In the genomic region with DNA sequence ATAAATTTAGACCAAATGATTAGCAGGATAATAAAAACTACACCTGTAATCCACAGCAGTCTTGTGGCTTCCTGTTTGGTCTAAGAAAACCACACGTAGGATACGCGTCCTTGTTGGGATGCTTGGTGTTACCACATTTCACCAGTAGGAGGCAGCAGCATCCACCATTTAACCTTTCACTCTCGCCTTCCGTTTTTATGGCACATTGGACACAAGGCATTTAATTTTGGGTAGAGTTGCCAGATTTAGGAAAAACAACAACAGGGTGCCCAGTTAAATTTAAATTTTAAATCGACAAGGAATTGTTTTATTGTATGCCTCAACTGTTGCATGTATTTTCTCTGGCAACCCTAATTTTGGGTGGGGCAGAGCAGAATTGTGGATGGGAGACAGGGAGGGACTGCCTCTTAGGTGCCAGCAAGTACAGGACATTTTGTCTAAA, we compare ENCODE assay signal across 9 cellular contexts. TPM values are rescaled to one million over a fixed set of nuclear protein-coding genes. Genes with fewer than 3 reads are reported as not detected.
DNase-seq lines count a peak whose midpoint lies in the region; ATAC-seq, FAIRE-seq and TF ChIP-seq lines count a peak whose summit lies in the region.
"Had no signal": no experiment of that assay in that cellular context is flagged by ENCODE, and none has a peak within 500 bp of the region (broad histone marks: within the 10 kb centered on the region; RNA-seq: fewer than 3 reads in every experiment).

No MANE protein-coding gene starts in this region.

- peak; percentile 20 for DNase-seq in NCI-H2171 treated with DMSO at 0.1 percent for 48 hours (lab: John Stamatoyannopoulos, UW)
- DNase-seq in NCI-H2171 (lab: John Stamatoyannopoulos, UW), result no peak
- DNase-seq in NCI-H226, result peak; percentile 41
- DNase-seq in activated CD4-positive, alpha-beta T cell treated with anti-CD3 and anti-CD28 coated beads for 36 hours, result peak; percentile 77
- DNase-seq in chondrocyte (ENCODE audit: low spot score), result no peak
- DNase-seq in HepG2 (ENCODE audit: low spot score), result peak; percentile 55
- DNase-seq in stimulated activated CD4-positive, alpha-beta T cell treated with anti-CD3 and anti-CD28 coated beads, TNF-alpha, amount 100 ng/mL, for 24 hours (ENCODE audit: low read depth in 3 of 3), result peak; percentile 37 to 65 (median 39)

- H3K4me1 ChIP-seq in HepG2 (ENCODE audit: insufficient read depth, low read length), result no peaks in the 10 kb centered on the region

- peak overlapping the region; percentile 4; the same call in 1 of the 2 replicates for H3K4me2 ChIP-seq in HepG2 (ENCODE audit: low read depth, low read length)

- no peak overlapping the region for H3K27ac ChIP-seq in HepG2 (ENCODE audit: extremely low read length, insufficient read depth, low read length)

- TF ChIP-seq CTCF in chondrocyte (IDR thresholded peaks at IDR 0.05), result peak; percentile 98
- TF ChIP-seq CTCF in HepG2 (CRISPR knock-in tag; IDR thresholded peaks at IDR 0.05), result peak; percentile 89

- H3K4me3 Mint-ChIP-seq in activated CD4-positive, alpha-beta T cell treated with anti-CD3 and anti-CD28 coated beads for 36 hours, result no peak overlapping the region
- no peak overlapping the region for H3K4me3 Mint-ChIP-seq in chondrocyte (ENCODE audit: unreplicated experiment)

- H2AFZ ChIP-seq in HepG2 (ENCODE audit: low read length), result no peak overlapping the region

- in situ Hi-C loops in HepG2 (cut with HindIII; ENCODE audit: extremely low pct_ligation_motif_present, low pct_unique_long_range_greater_than_20kb), result loop anchor here (10.0 kb wide), 1 partner anchor 171 kb away; a partner anchor contains a TSS

- FAIRE-seq in HepG2 (lab: Jason Lieb, UNC), result peak; percentile 96

- H3K9ac ChIP-seq in HepG2 (ENCODE audit: insufficient read depth, low read depth, low read length), result no peak overlapping the region

- peaks cover 18% of the 10 kb centered on the region for H3K4me1 Mint-ChIP-seq in activated CD4-positive, alpha-beta T cell treated with anti-CD3 and anti-CD28 coated beads for 36 hours
- H3K4me1 Mint-ChIP-seq in chondrocyte (ENCODE audit: low read depth), result peaks cover 6% of the 10 kb centered on the region

- no peak overlapping the region for H3K27ac Mint-ChIP-seq in activated CD4-positive, alpha-beta T cell treated with anti-CD3 and anti-CD28 coated beads for 36 hours
- H3K27ac Mint-ChIP-seq in chondrocyte (ENCODE audit: unreplicated experiment), result no peak overlapping the region

- TF ChIP-seq RAD21 in HepG2 (CRISPR knock-in tag; IDR thresholded peaks at IDR 0.05), result peak; percentile 64

- no peaks in the 10 kb centered on the region for H3K79me2 ChIP-seq in HepG2 (ENCODE audit: insufficient read depth, low read length)

- BruUV-seq in HepG2 (replicated peaks; lab: Mats Ljungman, UMichigan), result no TSS peak

- H3K27me3 ChIP-seq in HepG2 (ENCODE audit: control insufficient read depth in 1 of 2, insufficient read depth in 2 of 2, low read length in 2 of 2), result no peaks in the 10 kb centered on the region

- CTCF ChIA-PET in activated CD4-positive, alpha-beta T cell treated with anti-CD3 and anti-CD28 coated beads for 36 hours (lab: Charles Lee), result interaction anchor here (0.7 to 3.7 kb wide), 13 partner anchors 17 to 550 kb away, joined by 3 to 17 read pairs (median 4); no protein-coding TSS in a partner anchor
- CTCF ChIA-PET in HepG2 (lab: Yijun Ruan, JAX; ENCODE audit: low intra/inter-chr PET ratio, low total read pairs), result interaction anchor here (1.2 to 1.4 kb wide), 2 partner anchors 174 to 191 kb away, joined by 6 to 7 read pairs; a partner anchor contains a TSS

- no peak for TF ChIP-seq POLR2A in HepG2 (IDR thresholded peaks at IDR 0.05; ENCODE audit: insufficient read depth in 1 of 2, low read depth in 2 of 2, low read length in 2 of 2)

- H3K36me3 ChIP-seq in HepG2 (replicated peaks in 1 of 2; ENCODE audit: control insufficient read depth in 1 of 2, insufficient read depth in 2 of 2, low read length in 2 of 2), result no peaks in the 10 kb centered on the region

- H3K27me3 Mint-ChIP-seq in activated CD4-positive, alpha-beta T cell treated with anti-CD3 and anti-CD28 coated beads for 36 hours, result peaks cover 4% of the 10 kb centered on the region
- peaks cover 1% of the 10 kb centered on the region for H3K27me3 Mint-ChIP-seq in chondrocyte (ENCODE audit: low read depth)

- H3K9me3 ChIP-seq in HepG2 (ENCODE audit: low read length), result no peaks in the 10 kb centered on the region

- no peaks in the 10 kb centered on the region for H3K36me3 Mint-ChIP-seq in activated CD4-positive, alpha-beta T cell treated with anti-CD3 and anti-CD28 coated beads for 36 hours (ENCODE audit: low read depth)
- no peaks in the 10 kb centered on the region for H3K36me3 Mint-ChIP-seq in chondrocyte (ENCODE audit: low read depth)

- TF ChIP-seq EP300 in HepG2 (IDR thresholded peaks at IDR 0.05; ENCODE audit: low read depth in 2 of 2, low read length in 2 of 2) (no peak), HepG2 (CRISPR knock-in tag; IDR thresholded peaks at IDR 0.05; ENCODE audit: borderline replicate concordance) (no peak)

- intact Hi-C loops in activated CD4-positive, alpha-beta T cell treated with anti-CD3 and anti-CD28 coated beads for 36 hours (cut with DNase I, micrococcal nuclease), result loop anchor here (1.0 to 10.0 kb wide), 12 partner anchors 51 to 949 kb away; a partner anchor contains a TSS
- intact Hi-C loops in HepG2 (cut with micrococcal nuclease; ENCODE audit: unreplicated experiment), result loop anchor here (1.0 to 5.0 kb wide), 4 partner anchors 101 to 191 kb away; a partner anchor contains a TSS

- POLR2A ChIA-PET in activated CD4-positive, alpha-beta T cell treated with anti-CD3 and anti-CD28 coated beads for 36 hours (lab: Charles Lee), result no interaction called here
- POLR2A ChIA-PET in HepG2 (lab: Yijun Ruan, JAX), result no interaction called here

- no peaks in the 10 kb centered on the region for H4K20me1 ChIP-seq in HepG2 (ENCODE audit: insufficient read depth, low read length)

- H3K4me3 ChIP-seq in HepG2 (replicated peaks in 1 of 3; ENCODE audit: insufficient read depth in 1 of 3, low read depth in 2 of 3, low read length in 3 of 3), result no peak overlapping the region

- H3K9me3 Mint-ChIP-seq in activated CD4-positive, alpha-beta T cell treated with anti-CD3 and anti-CD28 coated beads for 36 hours (ENCODE audit: low read depth), result no peaks in the 10 kb centered on the region
- no peaks in the 10 kb centered on the region for H3K9me3 Mint-ChIP-seq in chondrocyte (ENCODE audit: low read depth)

- WGBS in HepG2 (ENCODE audit: low lambda C conversion rate), result under 1% methylated on average over 6 of the region's 6 CpGs

- ATAC-seq in HG03108 (IDR thresholded peaks at IDR 0.05; ENCODE audit: unreplicated experiment) (peak; percentile 60), HepG2 (peak; percentile 82)
- peak; percentile 61 for ATAC-seq in activated CD4-positive, alpha-beta T cell treated with anti-CD3 and anti-CD28 coated beads for 36 hours

RNA-seq across cellular contexts. Expression of a gene that starts 6.3 kb away (rescaled TPM):
- not detected for total RNA-seq in activated CD4-positive, alpha-beta T cell treated with anti-CD3 and anti-CD28 coated beads for 36 hours
- total RNA-seq in chondrocyte (not detected in 3 replicates), HepG2 (2016; rRNA removed; fragmentation: Illumina TruSeq; extraction: Trizol) (not detected in 2 replicates)
- not detected in 2 replicates for total RNA-seq in HepG2 (2016; cell fraction: cytosol; rRNA removed; fragmentation: Illumina TruSeq; extraction: Trizol; ENCODE audit: low read depth)
- not detected in 2 replicates for total RNA-seq in HepG2 (2016; cell fraction: insoluble cytoplasmic fraction; rRNA removed; fragmentation: Illumina TruSeq; extraction: Trizol)
- not detected in 2 replicates for total RNA-seq in HepG2 (2016; cell fraction: membrane; rRNA removed; fragmentation: Illumina TruSeq; extraction: Trizol)
- total RNA-seq in HepG2 (2016; cell fraction: nucleus; rRNA removed; fragmentation: Illumina TruSeq; extraction: Trizol), result not detected in 2 replicates
- not detected in 2 replicates for polyA plus RNA-seq in HepG2 (2011; rRNA removed)
- polyA plus RNA-seq in HepG2 (2011; cell fraction: cytosol; rRNA removed), result 0.04 TPM in 1 of 2 replicates, not detected in the other
- polyA plus RNA-seq in HepG2 (2011; cell fraction: nucleus; rRNA removed), result not detected in 2 replicates
- not detected in 2 replicates for polyA plus RNA-seq in HepG2 (2012)
- polyA plus RNA-seq in HepG2 (2016; cell fraction: cytosol; fragmentation: Illumina TruSeq; extraction: Trizol; ENCODE audit: low read depth), result not detected in 2 replicates
- not detected in 2 replicates for polyA plus RNA-seq in HepG2 (2016; cell fraction: insoluble cytoplasmic fraction; fragmentation: Illumina TruSeq; extraction: Trizol; ENCODE audit: low read depth)
- not detected in 2 replicates for polyA plus RNA-seq in HepG2 (2016; cell fraction: membrane; fragmentation: Illumina TruSeq; extraction: Trizol; ENCODE audit: low read depth)
- polyA plus RNA-seq in HepG2 (2016; cell fraction: nucleus; fragmentation: Illumina TruSeq; extraction: Trizol; ENCODE audit: insufficient read depth, low read depth), result not detected in 2 replicates
- not detected in 2 replicates for polyA minus RNA-seq in HepG2 (2011; rRNA and poly(A)+ RNA removed; ENCODE audit: low replicate concordance)
- polyA minus RNA-seq in HepG2 (2011; cell fraction: cytosol; rRNA and poly(A)+ RNA removed), result not detected in 2 replicates
- polyA minus RNA-seq in HepG2 (2011; cell fraction: nucleus; rRNA and poly(A)+ RNA removed), result not detected in 2 replicates

RNA-seq across cellular contexts. Expression of a gene that starts 47.9 kb away (rescaled TPM):
- not detected for total RNA-seq in activated CD4-positive, alpha-beta T cell treated with anti-CD3 and anti-CD28 coated beads for 36 hours
- total RNA-seq in chondrocyte, result not detected in 3 replicates
- not detected in 2 replicates for total RNA-seq in HepG2 (2016; rRNA removed; fragmentation: Illumina TruSeq; extraction: Trizol)
- not detected in 2 replicates for total RNA-seq in HepG2 (2016; cell fraction: cytosol; rRNA removed; fragmentation: Illumina TruSeq; extraction: Trizol; ENCODE audit: low read depth)
- not detected in 2 replicates for total RNA-seq in HepG2 (2016; cell fraction: insoluble cytoplasmic fraction; rRNA removed; fragmentation: Illumina TruSeq; extraction: Trizol)
- not detected in 2 replicates for total RNA-seq in HepG2 (2016; cell fraction: membrane; rRNA removed; fragmentation: Illumina TruSeq; extraction: Trizol)
- total RNA-seq in HepG2 (2016; cell fraction: nucleus; rRNA removed; fragmentation: Illumina TruSeq; extraction: Trizol), result not detected in 2 replicates
- not detected in 2 replicates for polyA plus RNA-seq in HepG2 (2011; rRNA removed)
- not detected in 2 replicates for polyA plus RNA-seq in HepG2 (2011; cell fraction: cytosol; rRNA removed)
- polyA plus RNA-seq in HepG2 (2011; cell fraction: nucleus; rRNA removed), result not detected in 2 replicates
- polyA plus RNA-seq in HepG2 (2012), result not detected in 2 replicates
- not detected in 2 replicates for polyA plus RNA-seq in HepG2 (2016; cell fraction: cytosol; fragmentation: Illumina TruSeq; extraction: Trizol; ENCODE audit: low read depth)
- polyA plus RNA-seq in HepG2 (2016; cell fraction: insoluble cytoplasmic fraction; fragmentation: Illumina TruSeq; extraction: Trizol; ENCODE audit: low read depth), result not detected in 2 replicates
- not detected in 2 replicates for polyA plus RNA-seq in HepG2 (2016; cell fraction: membrane; fragmentation: Illumina TruSeq; extraction: Trizol; ENCODE audit: low read depth)
- not detected in 2 replicates for polyA plus RNA-seq in HepG2 (2016; cell fraction: nucleus; fragmentation: Illumina TruSeq; extraction: Trizol; ENCODE audit: insufficient read depth, low read depth)
- not detected in 2 replicates for polyA minus RNA-seq in HepG2 (2011; rRNA and poly(A)+ RNA removed; ENCODE audit: low replicate concordance)
- polyA minus RNA-seq in HepG2 (2011; cell fraction: cytosol; rRNA and poly(A)+ RNA removed), result not detected in 2 replicates
- not detected in 2 replicates for polyA minus RNA-seq in HepG2 (2011; cell fraction: nucleus; rRNA and poly(A)+ RNA removed)
- total RNA-seq: subcutaneous adipose tissue had no signal

RNA-seq across cellular contexts. Expression of a gene that starts 50.8 kb away (rescaled TPM):
- total RNA-seq in activated CD4-positive, alpha-beta T cell treated with anti-CD3 and anti-CD28 coated beads for 36 hours, result 1 to 10 TPM; 3.8 TPM
- total RNA-seq in chondrocyte, result 1.5 to 2.2 TPM (median 1.9 TPM) in 3 replicates
- total RNA-seq in HepG2 (2016; rRNA removed; fragmentation: Illumina TruSeq; extraction: Trizol), result not detected in 2 replicates
- total RNA-seq in HepG2 (2016; cell fraction: cytosol; rRNA removed; fragmentation: Illumina TruSeq; extraction: Trizol; ENCODE audit: low read depth), result not detected in 2 replicates
- total RNA-seq in HepG2 (2016; cell fraction: insoluble cytoplasmic fraction; rRNA removed; fragmentation: Illumina TruSeq; extraction: Trizol), result not detected in 2 replicates
- total RNA-seq in HepG2 (2016; cell fraction: membrane; rRNA removed; fragmentation: Illumina TruSeq; extraction: Trizol), result not detected in 2 replicates
- not detected in 2 replicates for total RNA-seq in HepG2 (2016; cell fraction: nucleus; rRNA removed; fragmentation: Illumina TruSeq; extraction: Trizol)
- polyA plus RNA-seq in HepG2 (2011; rRNA removed), result not detected in 2 replicates
- not detected in 2 replicates for polyA plus RNA-seq in HepG2 (2011; cell fraction: cytosol; rRNA removed)
- not detected in 2 replicates for polyA plus RNA-seq in HepG2 (2011; cell fraction: nucleus; rRNA removed)
- polyA plus RNA-seq in HepG2 (2012), result 0.11 TPM in 1 of 2 replicates, not detected in the other
- polyA plus RNA-seq in HepG2 (2016; cell fraction: cytosol; fragmentation: Illumina TruSeq; extraction: Trizol; ENCODE audit: low read depth), result not detected in 2 replicates
- not detected in 2 replicates for polyA plus RNA-seq in HepG2 (2016; cell fraction: insoluble cytoplasmic fraction; fragmentation: Illumina TruSeq; extraction: Trizol; ENCODE audit: low read depth)
- polyA plus RNA-seq in HepG2 (2016; cell fraction: membrane; fragmentation: Illumina TruSeq; extraction: Trizol; ENCODE audit: low read depth), result not detected in 2 replicates
- polyA plus RNA-seq in HepG2 (2016; cell fraction: nucleus; fragmentation: Illumina TruSeq; extraction: Trizol; ENCODE audit: insufficient read depth, low read depth), result not detected in 2 replicates
- polyA minus RNA-seq in HepG2 (2011; rRNA and poly(A)+ RNA removed; ENCODE audit: low replicate concordance), result not detected in 2 replicates
- polyA minus RNA-seq in HepG2 (2011; cell fraction: cytosol; rRNA and poly(A)+ RNA removed), result not detected in 2 replicates
- polyA minus RNA-seq in HepG2 (2011; cell fraction: nucleus; rRNA and poly(A)+ RNA removed), result not detected in 2 replicates

RNA-seq across cellular contexts. Expression of a gene that starts 50.8 kb away (rescaled TPM):
- total RNA-seq in activated CD4-positive, alpha-beta T cell treated with anti-CD3 and anti-CD28 coated beads for 36 hours, result under 1 TPM; 0.09 to 0.12 TPM
- total RNA-seq in chondrocyte (not detected in 3 replicates), HepG2 (2016; rRNA removed; fragmentation: Illumina TruSeq; extraction: Trizol) (not detected in 2 replicates)
- total RNA-seq in HepG2 (2016; cell fraction: cytosol; rRNA removed; fragmentation: Illumina TruSeq; extraction: Trizol; ENCODE audit: low read depth), result not detected in 2 replicates
- not detected in 2 replicates for total RNA-seq in HepG2 (2016; cell fraction: insoluble cytoplasmic fraction; rRNA removed; fragmentation: Illumina TruSeq; extraction: Trizol)
- total RNA-seq in HepG2 (2016; cell fraction: membrane; rRNA removed; fragmentation: Illumina TruSeq; extraction: Trizol), result not detected in 2 replicates
- not detected in 2 replicates for total RNA-seq in HepG2 (2016; cell fraction: nucleus; rRNA removed; fragmentation: Illumina TruSeq; extraction: Trizol)
- not detected in 2 replicates for polyA plus RNA-seq in HepG2 (2011; rRNA removed)
- polyA plus RNA-seq in HepG2 (2011; cell fraction: cytosol; rRNA removed), result not detected in 2 replicates
- polyA plus RNA-seq in HepG2 (2011; cell fraction: nucleus; rRNA removed), result not detected in 2 replicates
- not detected in 2 replicates for polyA plus RNA-seq in HepG2 (2012)
- polyA plus RNA-seq in HepG2 (2016; cell fraction: cytosol; fragmentation: Illumina TruSeq; extraction: Trizol; ENCODE audit: low read depth), result not detected in 2 replicates
- not detected in 2 replicates for polyA plus RNA-seq in HepG2 (2016; cell fraction: insoluble cytoplasmic fraction; fragmentation: Illumina TruSeq; extraction: Trizol; ENCODE audit: low read depth)
- polyA plus RNA-seq in HepG2 (2016; cell fraction: membrane; fragmentation: Illumina TruSeq; extraction: Trizol; ENCODE audit: low read depth), result not detected in 2 replicates
- not detected in 2 replicates for polyA plus RNA-seq in HepG2 (2016; cell fraction: nucleus; fragmentation: Illumina TruSeq; extraction: Trizol; ENCODE audit: insufficient read depth, low read depth)
- polyA minus RNA-seq in HepG2 (2011; rRNA and poly(A)+ RNA removed; ENCODE audit: low replicate concordance), result not detected in 2 replicates
- polyA minus RNA-seq in HepG2 (2011; cell fraction: cytosol; rRNA and poly(A)+ RNA removed), result not detected in 2 replicates
- polyA minus RNA-seq in HepG2 (2011; cell fraction: nucleus; rRNA and poly(A)+ RNA removed), result not detected in 2 replicates

Comparison
In these comparisons a context has a peak if more than half of its experiments do, and no peak if none do; other contexts are left out.
1. DNase-seq: peak in NCI-H2171 treated with DMSO at 0.1 percent for 48 hours (single experiment), NCI-H226 (single experiment), activated CD4-positive, alpha-beta T cell treated with anti-CD3 and anti-CD28 coated beads for 36 hours (single experiment), HepG2 (single experiment) and stimulated activated CD4-positive, alpha-beta T cell treated with anti-CD3 and anti-CD28 coated beads, TNF-alpha, amount 100 ng/mL, for 24 hours (3 of 3); none in NCI-H2171 (single experiment) and chondrocyte (single experiment).
2. Peak in every context shown above with its lines, with median percentiles within 50 percentile points of each other: ATAC-seq.